In the genomic region with DNA sequence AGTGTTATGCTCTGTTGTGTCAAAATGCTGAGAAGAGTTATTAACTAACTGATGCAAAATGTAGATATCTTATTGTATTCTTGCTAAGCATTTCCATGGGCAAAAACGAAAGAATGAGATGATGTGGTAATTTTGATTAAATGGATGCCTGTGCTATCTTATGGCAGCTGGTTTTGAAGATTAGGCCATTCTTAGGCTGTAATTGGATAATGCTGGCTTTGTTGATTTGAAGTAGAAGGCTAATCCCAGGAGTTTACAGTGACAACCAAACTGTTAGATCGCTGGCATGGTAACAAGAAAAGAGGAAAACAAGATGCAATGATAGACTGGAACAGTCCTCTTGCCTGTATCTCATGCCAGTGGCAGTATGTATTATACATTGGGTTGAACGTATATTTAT, we compare ENCODE assay signal across 21 cellular contexts.
DNase-seq lines count a peak whose midpoint lies in the region; ATAC-seq, FAIRE-seq and TF ChIP-seq lines count a peak whose summit lies in the region.
"Had no signal": no experiment of that assay in that cellular context is flagged by ENCODE, and none has a peak within 500 bp of the region (broad histone marks: within the 10 kb centered on the region; RNA-seq: fewer than 3 reads in every experiment).

No MANE protein-coding gene starts in this region.

- no peaks in the 10 kb centered on the region for H3K79me2 ChIP-seq in astrocyte (ENCODE audit: insufficient read depth, low read length)

- no peak overlapping the region for H2AFZ ChIP-seq in astrocyte (ENCODE audit: low read depth, low read length)

- intact Hi-C loops in upper lobe of right lung (cut with DNase I) = no loop called here

- TF ChIP-seq CTCF in astrocyte (IDR thresholded peaks at IDR 0.05; ENCODE audit: insufficient read depth, low read depth, low read length) = no peak
- no peak for TF ChIP-seq CTCF in upper lobe of right lung (IDR thresholded peaks at IDR 0.05)

- no peaks in the 10 kb centered on the region for H3K27me3 ChIP-seq in astrocyte (ENCODE audit: insufficient read depth, low read length)
- no peaks in the 10 kb centered on the region for H3K27me3 ChIP-seq in upper lobe of right lung
- H3K27me3 ChIP-seq: vagina had no signal

- H3K4me3 Mint-ChIP-seq in astrocyte (ENCODE audit: unreplicated experiment) = no peak overlapping the region
- H3K4me3 Mint-ChIP-seq: effector memory CD8-positive, alpha-beta T cell had no signal

- ATAC-seq in upper lobe of right lung = no peak
- ATAC-seq: activated naive CD4-positive, alpha-beta T cell treated with anti-CD3 and anti-CD28 coated beads, Interleukin-2, amount 50 U/mL, for 72 hours; effector memory CD8-positive, alpha-beta T cell had no signal

- FAIRE-seq in astrocyte (lab: Jason Lieb, UNC) = peak; percentile 29
- FAIRE-seq: keratinocyte had no signal

- no peak overlapping the region for H3K27ac ChIP-seq in astrocyte (ENCODE audit: low read depth, low read length)
- no peak overlapping the region for H3K27ac ChIP-seq in upper lobe of right lung
- H3K27ac ChIP-seq: RWPE1, vagina had no signal

- no peaks in the 10 kb centered on the region for H4K20me1 ChIP-seq in astrocyte (ENCODE audit: insufficient read depth, low read length)

- peak; percentile 52 for DNase-seq in DMS 273 treated with DMSO at 0.1 percent for 48 hours (lab: John Stamatoyannopoulos, UW)
- peak; percentile 19 for DNase-seq in NCI-H446 treated with DMSO at 0.1 percent for 48 hours (lab: John Stamatoyannopoulos, UW)
- DNase-seq in astrocyte (ENCODE audit: low read depth) = peak; percentile 1
- peak; percentile 40 for DNase-seq in iris pigment epithelial cell (ENCODE audit: low read depth)
- DNase-seq in upper lobe of right lung = no peak
- DNase-seq in activated CD4-positive, alpha-beta T cell treated with anti-CD3 and anti-CD28 coated beads, Interleukin-2, amount 50 U/mL, for 4 hours = no peak
- DNase-seq in stimulated activated CD4-positive, alpha-beta T cell treated with anti-CD3 and anti-CD28 coated beads, Interleukin-15, amount 100 ng/mL, for 24 hours = no peak
- DNase-seq in stimulated activated CD4-positive, alpha-beta T cell treated with anti-CD3 and anti-CD28 coated beads, Interleukin-4, amount 100 ng/mL, for 24 hours = no peak
- DNase-seq: activated CD4-positive, alpha-beta T cell treated with anti-CD3 and anti-CD28 coated beads for 4 hours; central memory CD4-positive, alpha-beta T cell; effector memory CD8-positive, alpha-beta T cell; glutamatergic neuron; H7; NCI-H1105 treated with DMSO at 0.1 percent for 48 hours; NCI-H774; nucleus accumbens; stimulated activated naive CD4-positive, alpha-beta T cell had no signal

- no peaks in the 10 kb centered on the region for H3K27me3 Mint-ChIP-seq in astrocyte (ENCODE audit: low read depth, unreplicated experiment)

- no peaks in the 10 kb centered on the region for H3K9me3 Mint-ChIP-seq in astrocyte (ENCODE audit: unreplicated experiment)
- H3K9me3 Mint-ChIP-seq: activated naive CD4-positive, alpha-beta T cell treated with anti-CD3 and anti-CD28 coated beads, Interleukin-2, amount 50 U/mL, for 72 hours; effector memory CD8-positive, alpha-beta T cell had no signal

- H3K4me3 ChIP-seq in astrocyte (ENCODE audit: insufficient read depth, low read depth, low read length) = no peak overlapping the region
- H3K4me3 ChIP-seq in upper lobe of right lung = no peak overlapping the region
- H3K4me3 ChIP-seq: vagina had no signal

- no peaks in the 10 kb centered on the region for H3K36me3 Mint-ChIP-seq in astrocyte (ENCODE audit: low read depth, unreplicated experiment)
- H3K36me3 Mint-ChIP-seq: activated naive CD4-positive, alpha-beta T cell treated with anti-CD3 and anti-CD28 coated beads, Interleukin-2, amount 50 U/mL, for 72 hours had no signal

- no peak overlapping the region for H3K27ac Mint-ChIP-seq in astrocyte (ENCODE audit: unreplicated experiment)
- H3K27ac Mint-ChIP-seq: activated naive CD4-positive, alpha-beta T cell treated with anti-CD3 and anti-CD28 coated beads, Interleukin-2, amount 50 U/mL, for 72 hours; effector memory CD8-positive, alpha-beta T cell had no signal

- H3K36me3 ChIP-seq in astrocyte (ENCODE audit: insufficient read depth, low read length) (no peaks in the 10 kb centered on the region), upper lobe of right lung (no peaks in the 10 kb centered on the region)
- H3K36me3 ChIP-seq: vagina had no signal

- H3K4me1 ChIP-seq in astrocyte (ENCODE audit: insufficient read depth, low read length) = no peaks in the 10 kb centered on the region
- no peaks in the 10 kb centered on the region for H3K4me1 ChIP-seq in upper lobe of right lung
- H3K4me1 ChIP-seq: vagina had no signal

- H3K9me3 ChIP-seq in astrocyte (ENCODE audit: insufficient read depth, low read depth, low read length) = no peaks in the 10 kb centered on the region
- no peaks in the 10 kb centered on the region for H3K9me3 ChIP-seq in upper lobe of right lung
- H3K9me3 ChIP-seq: vagina had no signal

- no peaks in the 10 kb centered on the region for H3K4me1 Mint-ChIP-seq in astrocyte (ENCODE audit: low read depth, unreplicated experiment)

- H3K4me2 ChIP-seq in astrocyte (ENCODE audit: low read length) = no peak overlapping the region

- no peak overlapping the region for H3K9ac ChIP-seq in astrocyte (ENCODE audit: low read length)

Comparison
In these comparisons a context has a peak if more than half of its experiments do, and no peak if none do; other contexts are left out.
1. DNase-seq: peak in DMS 273 treated with DMSO at 0.1 percent for 48 hours (single experiment), NCI-H446 treated with DMSO at 0.1 percent for 48 hours (single experiment), astrocyte (single experiment) and iris pigment epithelial cell (single experiment); none in upper lobe of right lung (single experiment), activated CD4-positive, alpha-beta T cell treated with anti-CD3 and anti-CD28 coated beads, Interleukin-2, amount 50 U/mL, for 4 hours (0 of 2), stimulated activated CD4-positive, alpha-beta T cell treated with anti-CD3 and anti-CD28 coated beads, Interleukin-15, amount 100 ng/mL, for 24 hours (single experiment) and stimulated activated CD4-positive, alpha-beta T cell treated with anti-CD3 and anti-CD28 coated beads, Interleukin-4, amount 100 ng/mL, for 24 hours (single experiment).